12 cellular contexts compared by ENCODE assay signal in genomic region chr22:41442240-41442792, GRCh38. TPM values are rescaled to one million over a fixed set of nuclear protein-coding genes. Genes with fewer than 3 reads are reported as not detected.
DNase-seq lines count a peak whose midpoint lies in the region; ATAC-seq, FAIRE-seq and TF ChIP-seq lines count a peak whose summit lies in the region.
"Had no signal": no experiment of that assay in that cellular context is flagged by ENCODE, and none has a peak within 500 bp of the region (broad histone marks: within the 10 kb centered on the region; RNA-seq: fewer than 3 reads in every experiment).

No MANE protein-coding gene starts in this region.

- H3K36me3 Mint-ChIP-seq in IgD-negative memory B cell, result peaks cover 5% of the 10 kb centered on the region
- peaks cover 45% of the 10 kb centered on the region for H3K36me3 Mint-ChIP-seq in central memory CD8-positive, alpha-beta T cell (ENCODE audit: insufficient read depth)
- peaks cover 36% of the 10 kb centered on the region for H3K36me3 Mint-ChIP-seq in nephron progenitor cell (ENCODE audit: low read depth)

- FAIRE-seq in D721Med (lab: Jason Lieb, UNC), result no peak
- FAIRE-seq: keratinocyte had no signal

- peak overlapping the region in 3 of 4 donors; percentile 39 to 90 (median 54) for H3K4me3 Mint-ChIP-seq in IgD-negative memory B cell
- peak overlapping the region; percentile 84 for H3K4me3 Mint-ChIP-seq in central memory CD8-positive, alpha-beta T cell
- H3K4me3 Mint-ChIP-seq in nephron progenitor cell, result peak overlapping the region; percentile 98

- peak; percentile 42 for DNase-seq in Ammon's horn (ENCODE audit: low spot score)
- no peak for DNase-seq in central memory CD8-positive, alpha-beta T cell (ENCODE audit: low spot score in 2 of 2)
- DNase-seq in nephron progenitor cell, result no peak
- no peak for DNase-seq in HT-29 (ENCODE audit: low spot score)
- DNase-seq in D721Med (ENCODE audit: insufficient read length, low spot score), result no peak
- DNase-seq in amniotic stem cell (lab: John Stamatoyannopoulos, UW), result no peak
- DNase-seq: activated T-cell treated with anti-CD3 and anti-CD28 coated beads, Interleukin-2, amount 50 U/mL, for 48 hours; NCI-H1436 treated with DMSO at 0.1 percent for 48 hours; stimulated activated CD4-positive, alpha-beta T cell treated with anti-CD3 and anti-CD28 coated beads, Interleukin-2, amount 100 ng/mL, for 24 hours had no signal

- TF ChIP-seq CTCF in nephron progenitor cell (IDR thresholded peaks at IDR 0.05), result no peak
- no peak for TF ChIP-seq CTCF in D721Med (IDR thresholded peaks at IDR 0.05; ENCODE audit: insufficient read depth, missing control alignments)

- H3K4me1 Mint-ChIP-seq in IgD-negative memory B cell (peaks cover 23 to 27% (median 26%) of the 10 kb centered on the region in 3 donors), nephron progenitor cell (peaks cover 45% of the 10 kb centered on the region)
- peaks cover 27% of the 10 kb centered on the region for H3K4me1 Mint-ChIP-seq in central memory CD8-positive, alpha-beta T cell

- H3K9me3 Mint-ChIP-seq in IgD-negative memory B cell (peaks cover 0 to 2% (median 0%) of the 10 kb centered on the region in 3 donors), nephron progenitor cell (no peaks in the 10 kb centered on the region)
- H3K9me3 Mint-ChIP-seq in central memory CD8-positive, alpha-beta T cell, result no peaks in the 10 kb centered on the region

- H3K27me3 Mint-ChIP-seq in IgD-negative memory B cell, result peaks cover 1% of the 10 kb centered on the region
- no peaks in the 10 kb centered on the region for H3K27me3 Mint-ChIP-seq in central memory CD8-positive, alpha-beta T cell
- peaks cover 2% of the 10 kb centered on the region for H3K27me3 Mint-ChIP-seq in nephron progenitor cell (ENCODE audit: low read depth, poor library complexity)

- ATAC-seq in central memory CD8-positive, alpha-beta T cell (replicated peaks; ENCODE audit: extremely low read depth, poor library complexity, severe bottlenecking), result no peak
- no peak for ATAC-seq in GM19455 (IDR thresholded peaks at IDR 0.05; ENCODE audit: unreplicated experiment)

- H3K27ac Mint-ChIP-seq in IgD-negative memory B cell (peak overlapping the region in 1 of 3 donors; percentile 74), nephron progenitor cell (peak overlapping the region; percentile 84)
- H3K27ac Mint-ChIP-seq in central memory CD8-positive, alpha-beta T cell (ENCODE audit: low read depth), result peak overlapping the region; percentile 47

RNA-seq across cellular contexts. Expression of gene TOB2, which starts 4.3 kb away (rescaled TPM):
- polyA plus RNA-seq in IgD-negative memory B cell, result 52.2 TPM
- 25.1 and 26.6 TPM in 2 replicates for total RNA-seq in HT-29 (2014; rRNA removed; shearing (Covaris generic))

RNA-seq across cellular contexts. Expression of gene PHF5A, which starts 26.2 kb away (rescaled TPM):
- 23.8 TPM for polyA plus RNA-seq in IgD-negative memory B cell
- 64.1 and 69.5 TPM in 2 replicates for total RNA-seq in HT-29 (2014; rRNA removed; shearing (Covaris generic))

RNA-seq across cellular contexts. Expression of gene ACO2, which starts 26.6 kb away (rescaled TPM):
- polyA plus RNA-seq in IgD-negative memory B cell, result 132 TPM
- 48.3 and 52.1 TPM in 2 replicates for total RNA-seq in HT-29 (2014; rRNA removed; shearing (Covaris generic))
